Comparison of ENCODE assay signal across 31 cellular contexts in genomic region chr20:6067765-6068318, GRCh38. TPM values are rescaled to one million over a fixed set of nuclear protein-coding genes. Genes with fewer than 3 reads are reported as not detected.
"Had no signal": no experiment of that assay in that cellular context is flagged by ENCODE, and none has a peak within 500 bp of the region (broad histone marks: within the 10 kb centered on the region; RNA-seq: fewer than 3 reads in every experiment).

No MANE protein-coding gene starts in this region.

- H3K9ac ChIP-seq: neural progenitor cell had no signal

- H3K9me3 Mint-ChIP-seq: naive B cell; natural killer cell; nephron progenitor cell; neural progenitor cell; stimulated activated memory B cell treated with anti-CD40 and anti-IgM and Interleukin-4, amounts not matched to agents 10 μg/mL and 1 μg/mL and 100 μg/mL, for 72 hours; stimulated activated naive CD8-positive, alpha-beta T cell treated with anti-CD3 and anti-CD28 coated beads, Interleukin-15, amount 100 ng/mL, for 72 hours had no signal

- DNase-seq: heart right ventricle; islet precursor cell; left ventricle myocardium superior; lower lobe of right lung; mammary epithelial cell; mesenchymal stem cell; naive B cell; natural killer cell; nephron progenitor cell; occipital lobe; sigmoid colon; stimulated activated CD4-positive, alpha-beta T cell treated with anti-CD3 and anti-CD28 coated beads, Interleukin-1b, Interleukin-23, amount 100 ng/mL, for 48 hours; stimulated activated CD4-positive, alpha-beta T cell treated with anti-CD3 and anti-CD28 coated beads, Interleukin-2, amount 100 ng/mL, for 48 hours; stimulated activated CD4-positive, alpha-beta T cell treated with anti-CD3 and anti-CD28 coated beads, Interleukin-4, amount 100 ng/mL, for 4 hours; stimulated activated CD8-positive, alpha-beta memory T cell treated with anti-CD3 and anti-CD28 coated beads, Interleukin-4, amount 100 ng/mL, for 48 hours; stimulated activated naive CD4-positive, alpha-beta T cell treated with Interleukin-2 at 50 U/mL for 16 hours; stimulated activated naive CD8-positive, alpha-beta T cell treated with anti-CD3 and anti-CD28 coated beads, Interleukin-15, amount 100 ng/mL, for 72 hours; tibial artery; trophoblast cell; upper lobe of right lung had no signal

- H3K9me3 ChIP-seq: heart right ventricle, lower lobe of right lung, neutrophil, right atrium auricular region, sigmoid colon, suprapubic skin, thoracic aorta, tibial artery, upper lobe of right lung had no signal

- H3K36me3 Mint-ChIP-seq: naive B cell; natural killer cell; neural progenitor cell; stimulated activated memory B cell treated with anti-CD40 and anti-IgM and Interleukin-4, amounts not matched to agents 10 μg/mL and 1 μg/mL and 100 μg/mL, for 72 hours had no signal

- H3K4me1 Mint-ChIP-seq: naive B cell; natural killer cell; neural progenitor cell; stimulated activated memory B cell treated with anti-CD40 and anti-IgM and Interleukin-4, amounts not matched to agents 10 μg/mL and 1 μg/mL and 100 μg/mL, for 72 hours; stimulated activated naive CD8-positive, alpha-beta T cell treated with anti-CD3 and anti-CD28 coated beads, Interleukin-15, amount 100 ng/mL, for 72 hours had no signal

- H3K27me3 ChIP-seq: heart right ventricle, hepatocyte, neural progenitor cell, neutrophil, right atrium auricular region, sigmoid colon, suprapubic skin, tibial artery, upper lobe of right lung had no signal

- H3K27me3 Mint-ChIP-seq: progenitor cell of endocrine pancreas; stimulated activated naive CD8-positive, alpha-beta T cell treated with anti-CD3 and anti-CD28 coated beads, Interleukin-15, amount 100 ng/mL, for 72 hours had no signal

- H3K4me1 ChIP-seq: heart right ventricle, lower lobe of right lung, neural progenitor cell, right atrium auricular region, sigmoid colon, suprapubic skin, tibial artery, upper lobe of right lung had no signal

- H3K27ac ChIP-seq: heart right ventricle, hepatocyte, lower lobe of right lung, neural progenitor cell, neutrophil, right atrium auricular region, sigmoid colon, suprapubic skin, thoracic aorta, tibial artery, upper lobe of right lung had no signal

- ATAC-seq: heart right ventricle; left ventricle myocardium superior; lower lobe of right lung; natural killer cell; stimulated activated memory B cell treated with anti-CD40 and anti-IgM and Interleukin-4, amounts not matched to agents 10 μg/mL and 1 μg/mL and 100 μg/mL, for 72 hours; stimulated activated naive CD8-positive, alpha-beta T cell treated with anti-CD3 and anti-CD28 coated beads, Interleukin-15, amount 100 ng/mL, for 72 hours; upper lobe of right lung had no signal

- H3K27ac Mint-ChIP-seq: naive B cell; natural killer cell; nephron progenitor cell; neural progenitor cell; progenitor cell of endocrine pancreas; stimulated activated memory B cell treated with anti-CD40 and anti-IgM and Interleukin-4, amounts not matched to agents 10 μg/mL and 1 μg/mL and 100 μg/mL, for 72 hours; stimulated activated naive CD8-positive, alpha-beta T cell treated with anti-CD3 and anti-CD28 coated beads, Interleukin-15, amount 100 ng/mL, for 72 hours had no signal

- H3K4me3 ChIP-seq: heart right ventricle, hepatocyte, lower lobe of right lung, neural progenitor cell, right atrium auricular region, sigmoid colon, smooth muscle cell, suprapubic skin, thoracic aorta, tibial artery, upper lobe of right lung had no signal

- H3K4me3 Mint-ChIP-seq: naive B cell; natural killer cell; nephron progenitor cell; neural progenitor cell; stimulated activated memory B cell treated with anti-CD40 and anti-IgM and Interleukin-4, amounts not matched to agents 10 μg/mL and 1 μg/mL and 100 μg/mL, for 72 hours; stimulated activated naive CD8-positive, alpha-beta T cell treated with anti-CD3 and anti-CD28 coated beads, Interleukin-15, amount 100 ng/mL, for 72 hours had no signal

- H3K36me3 ChIP-seq: heart right ventricle, lower lobe of right lung, neural progenitor cell, neutrophil, right atrium auricular region, sigmoid colon, suprapubic skin, thoracic aorta, tibial artery, upper lobe of right lung had no signal

RNA-seq across cellular contexts. Expression of gene LRRN4, which starts 14.0 kb away (rescaled TPM):
- total RNA-seq: natural killer cell, occipital lobe, osteocyte, pulmonary artery endothelial cell had no signal
- polyA plus RNA-seq: heart right ventricle had no signal

RNA-seq across cellular contexts. Expression of gene FERMT1, which starts 55.0 kb away (rescaled TPM):
- total RNA-seq: natural killer cell had no signal
